Comparison of ENCODE assay signal across 8 cellular contexts in genomic region chr2:27663463-27664244, GRCh38. TPM values are rescaled to one million over a fixed set of nuclear protein-coding genes. Genes with fewer than 3 reads are reported as not detected.
DNase-seq lines count a peak whose midpoint lies in the region; ATAC-seq, FAIRE-seq and TF ChIP-seq lines count a peak whose summit lies in the region.

Gene SLC4A1AP, plus strand, starts transcription at chr2:27663889. Its CDS starts 26 bp downstream, at chr2:27663915.
Gene SUPT7L, minus strand, starts transcription at chr2:27663614. Its CDS starts 1,422 bp downstream, at chr2:27662192.

- H3K36me3 Mint-ChIP-seq in CD4-positive, alpha-beta memory T cell = peaks cover 40 to 56% of the 10 kb centered on the region in 2 donors
- H3K36me3 Mint-ChIP-seq in activated CD8-positive, alpha-beta memory T cell treated with anti-CD3 and anti-CD28 coated beads, Interleukin-2, amount 10 ng/mL, durations not matched to agents 7 days and 5 days = peaks cover 43% of the 10 kb centered on the region

- peak within 1 kb of the TSS; percentile 96 to 100 (median 100) for H3K4me3 Mint-ChIP-seq in CD4-positive, alpha-beta memory T cell
- peak within 1 kb of the TSS; percentile 92 for H3K4me3 Mint-ChIP-seq in activated CD8-positive, alpha-beta memory T cell treated with anti-CD3 and anti-CD28 coated beads, Interleukin-2, amount 10 ng/mL, durations not matched to agents 7 days and 5 days

- TF ChIP-seq CTCF in GM20000 (IDR thresholded peaks at IDR 0.05; ENCODE audit: extremely low read depth, missing control alignments) = no peak

- no peaks in the 10 kb centered on the region for H3K27me3 Mint-ChIP-seq in CD4-positive, alpha-beta memory T cell
- H3K27me3 Mint-ChIP-seq in activated CD8-positive, alpha-beta memory T cell treated with anti-CD3 and anti-CD28 coated beads, Interleukin-2, amount 10 ng/mL, durations not matched to agents 7 days and 5 days = no peaks in the 10 kb centered on the region

- H3K9me3 ChIP-seq in CD4-positive, alpha-beta memory T cell (ENCODE audit: control insufficient read depth in 1 of 2, low read length in 2 of 2) = no peaks in the 10 kb centered on the region
- H3K9me3 ChIP-seq in NT2/D1 (ENCODE audit: insufficient read depth, low read length) = no peaks in the 10 kb centered on the region

- peak within 1 kb of the TSS; percentile 84 for H3K9ac ChIP-seq in NT2/D1 (ENCODE audit: insufficient read length, low read depth)

- H3K27me3 ChIP-seq in CD4-positive, alpha-beta memory T cell (ENCODE audit: insufficient read depth, low read length) = no peaks in the 10 kb centered on the region
- no peaks in the 10 kb centered on the region for H3K27me3 ChIP-seq in NT2/D1 (ENCODE audit: insufficient read depth, insufficient read length)

- peak within 1 kb of the TSS; percentile 99 for H3K27ac ChIP-seq in CD4-positive, alpha-beta memory T cell (ENCODE audit: low read depth, low read length)

- ATAC-seq in activated CD8-positive, alpha-beta memory T cell treated with anti-CD3 and anti-CD28 coated beads, Interleukin-2, amount 10 ng/mL, durations not matched to agents 7 days and 5 days = peak; percentile 86

- no peaks in the 10 kb centered on the region for H3K9me3 Mint-ChIP-seq in CD4-positive, alpha-beta memory T cell
- H3K9me3 Mint-ChIP-seq in activated CD8-positive, alpha-beta memory T cell treated with anti-CD3 and anti-CD28 coated beads, Interleukin-2, amount 10 ng/mL, durations not matched to agents 7 days and 5 days (ENCODE audit: low read depth) = no peaks in the 10 kb centered on the region

- intact Hi-C loops in CD4-positive, alpha-beta memory T cell (cut with micrococcal nuclease) = loop anchor here (1.0 kb wide), 3 partner anchors 34 to 293 kb away; partner anchors contain the start of genes CCDC121, EIF2B4, GPN1 and SNX17

- FAIRE-seq in HTR-8/SVneo (lab: Jason Lieb, UNC) = peak; percentile 69

- in situ Hi-C loops in endometrial microvascular endothelial cells (cut with HindIII; ENCODE audit: inconsistent ontology term, low pct_unique_long_range_greater_than_20kb, low sequenced_read_pairs) = no loop called here

- peaks cover 31% of the 10 kb centered on the region for H3K4me1 ChIP-seq in CD4-positive, alpha-beta memory T cell (ENCODE audit: insufficient read depth, low read length)
- no peaks in the 10 kb centered on the region for H3K4me1 ChIP-seq in NT2/D1 (ENCODE audit: insufficient read depth, insufficient read length)

- H3K36me3 ChIP-seq in CD4-positive, alpha-beta memory T cell (ENCODE audit: insufficient read depth, low read length) = peaks cover 19% of the 10 kb centered on the region
- peaks cover 55% of the 10 kb centered on the region for H3K36me3 ChIP-seq in NT2/D1 (ENCODE audit: insufficient read depth, insufficient read length, low read length)

- H3K27ac Mint-ChIP-seq in CD4-positive, alpha-beta memory T cell = peak within 1 kb of the TSS; percentile 98 to 100 (median 99)
- H3K27ac Mint-ChIP-seq in activated CD8-positive, alpha-beta memory T cell treated with anti-CD3 and anti-CD28 coated beads, Interleukin-2, amount 10 ng/mL, durations not matched to agents 7 days and 5 days = peak within 1 kb of the TSS; percentile 100

- peak; percentile 82 to 85 (median 85) for DNase-seq in CD4-positive, alpha-beta memory T cell
- DNase-seq in GM20000 (ENCODE audit: low spot score) (peak; percentile 76), HTR-8/SVneo (ENCODE audit: insufficient read length, low spot score) (peak; percentile 87), NT2/D1 (ENCODE audit: low read depth, low spot score) (peak; percentile 73), mesenteric fat pad (ENCODE audit: low spot score) (no peak)
- DNase-seq in activated CD8-positive, alpha-beta memory T cell treated with anti-CD3 and anti-CD28 coated beads, Interleukin-2, amount 10 ng/mL, durations not matched to agents 7 days and 5 days = peak; percentile 82
- peak; percentile 50 for DNase-seq in stimulated activated CD8-positive, alpha-beta memory T cell treated with anti-CD3 and anti-CD28 coated beads, Interleukin-15, amount 100 ng/mL, for 24 hours (ENCODE audit: low read depth)

- peaks cover 31 to 63% (median 49%) of the 10 kb centered on the region in 4 donors for H3K4me1 Mint-ChIP-seq in CD4-positive, alpha-beta memory T cell
- peaks cover 47% of the 10 kb centered on the region for H3K4me1 Mint-ChIP-seq in activated CD8-positive, alpha-beta memory T cell treated with anti-CD3 and anti-CD28 coated beads, Interleukin-2, amount 10 ng/mL, durations not matched to agents 7 days and 5 days

- POLR2A ChIA-PET in CD4-positive, alpha-beta memory T cell (lab: Charles Lee; ENCODE audit: partially characterized antibody) = interaction anchor here (0.7 to 3.0 kb wide), 17 partner anchors 10 to 1206 kb away, joined by 3 to 16 read pairs (median 4); partner anchors contain the start of genes ATRAID, CCDC121, GPN1 and GTF3C2

- CTCF ChIA-PET in CD4-positive, alpha-beta memory T cell (lab: Charles Lee; ENCODE audit: partially characterized antibody) = interaction anchor here (1.1 to 1.9 kb wide), 2 partner anchors 20 to 29 kb away, joined by 4 to 12 read pairs; no protein-coding TSS in a partner anchor
- CTCF ChIA-PET in activated CD8-positive, alpha-beta memory T cell treated with anti-CD3 and anti-CD28 coated beads, Interleukin-2, amount 10 ng/mL, durations not matched to agents 7 days and 5 days (lab: Charles Lee) = interaction anchor here (0.9 to 8.3 kb wide), 3 partner anchors 12 to 35 kb away, joined by 3 to 81 read pairs (median 3); partner anchors contain the start of genes CCDC121 and GPN1

- peak within 1 kb of the TSS; percentile 99 for H3K4me3 ChIP-seq in CD4-positive, alpha-beta memory T cell (ENCODE audit: low read length in 2 of 2)
- H3K4me3 ChIP-seq in NT2/D1 (ENCODE audit: insufficient read length, low read depth) = peak within 1 kb of the TSS; percentile 91

RNA-seq across cellular contexts. Expression of gene SLC4A1AP, which starts in this region (rescaled TPM):
- 10 to 100 TPM; 24.4 to 26.6 TPM for total RNA-seq in CD4-positive, alpha-beta memory T cell
- 10 to 100 TPM; 26.4 to 32.1 TPM for polyA plus RNA-seq in CD4-positive, alpha-beta memory T cell
- 10 to 100 TPM; 27.8 to 28.2 TPM for total RNA-seq in activated CD8-positive, alpha-beta memory T cell treated with anti-CD3 and anti-CD28 coated beads, Interleukin-2, amount 10 ng/mL, durations not matched to agents 7 days and 5 days
- 30.3 TPM for total RNA-seq in endometrial microvascular endothelial cells (ENCODE audit: inconsistent ontology term)
- total RNA-seq in mesenteric fat pad = 18.0 TPM

RNA-seq across cellular contexts. Expression of gene SUPT7L, which starts in this region (rescaled TPM):
- total RNA-seq in CD4-positive, alpha-beta memory T cell = 10 to 100 TPM; 45.4 to 48.5 TPM
- polyA plus RNA-seq in CD4-positive, alpha-beta memory T cell = 10 to 100 TPM; 21.4 to 22.7 TPM
- 10 to 100 TPM; 34.8 to 39.7 TPM for total RNA-seq in activated CD8-positive, alpha-beta memory T cell treated with anti-CD3 and anti-CD28 coated beads, Interleukin-2, amount 10 ng/mL, durations not matched to agents 7 days and 5 days
- total RNA-seq in endometrial microvascular endothelial cells (ENCODE audit: inconsistent ontology term) (18.0 TPM), mesenteric fat pad (28.1 TPM)
